Comparison of ENCODE assay signal across 2 cellular contexts in genomic region chr3:87461443-87461842, GRCh38.
TF ChIP-seq lines count a peak whose summit lies in the region.

No MANE protein-coding gene starts in this region.

TF ChIP-seq in HepG2, 621 proteins besides CTCF, POLR2A, EP300 and RAD21:
- peak; percentile 63 for TF ChIP-seq CREB1 (IDR thresholded peaks at IDR 0.05)
- TF ChIP-seq CREB1 (CRISPR knock-in tag; IDR thresholded peaks at IDR 0.05) = no peak
- TF ChIP-seq ATF7 (IDR thresholded peaks at IDR 0.05) = 0 out of 2 replicates have a peak, but pooled peaks have one; percentile 29
- no peak for TF ChIP-seq ATF7 (CRISPR knock-in tag; IDR thresholded peaks at IDR 0.05)
- TF ChIP-seq PHF5A (CRISPR knock-in tag; IDR thresholded peaks at IDR 0.05; ENCODE audit: low read depth, unreplicated experiment) = no peak
- TF ChIP-seq TERF1 (CRISPR knock-in tag; IDR thresholded peaks at IDR 0.05) = no peak
- no peak for TF ChIP-seq KLF15 (CRISPR knock-in tag; IDR thresholded peaks at IDR 0.05; ENCODE audit: borderline replicate concordance)
- no peak for TF ChIP-seq DMAP1 (CRISPR knock-in tag; IDR thresholded peaks at IDR 0.05)

TF ChIP-seq in H1, 55 proteins besides CTCF, POLR2A, EP300 and RAD21:
- TF ChIP-seq, protein P1, sequence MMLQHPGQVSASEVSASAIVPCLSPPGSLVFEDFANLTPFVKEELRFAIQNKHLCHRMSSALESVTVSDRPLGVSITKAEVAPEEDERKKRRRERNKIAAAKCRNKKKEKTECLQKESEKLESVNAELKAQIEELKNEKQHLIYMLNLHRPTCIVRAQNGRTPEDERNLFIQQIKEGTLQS (IDR thresholded peaks at IDR 0.05; ENCODE audit: insufficient read depth, low read depth, low read length) = no peak
- TF ChIP-seq KDM1A (IDR thresholded peaks at IDR 0.05; ENCODE audit: borderline replicate concordance, low read length) (no peak), TBP (IDR thresholded peaks at IDR 0.05; ENCODE audit: low read depth, low read length) (no peak), KDM5A (IDR thresholded peaks at IDR 0.05; ENCODE audit: low read length) (no peak), RNF2 (IDR thresholded peaks at IDR 0.05; ENCODE audit: borderline replicate concordance, low read depth, low read length, missing control alignments, poor library complexity, severe bottlenecking) (no peak), POLR2AphosphoS5 (IDR thresholded peaks at IDR 0.05; ENCODE audit: low read depth, low read length) (no peak), SP2 (IDR thresholded peaks at IDR 0.05; ENCODE audit: low read length) (no peak), CHD1 (IDR thresholded peaks at IDR 0.05; ENCODE audit: low read depth, low read length) (no peak), JUND (IDR thresholded peaks at IDR 0.05; ENCODE audit: low read length) (no peak), SP1 (IDR thresholded peaks at IDR 0.05; ENCODE audit: low read depth, low read length) (no peak), PHF8 (conservative IDR thresholded peaks at IDR 0.05; ENCODE audit: low read depth, low read length) (no peak), NANOG (IDR thresholded peaks at IDR 0.05; ENCODE audit: insufficient read depth, low read depth, low read length, poor library complexity, severe bottlenecking) (no peak), EZH2 (IDR thresholded peaks at IDR 0.05; ENCODE audit: low read depth, low read length, severe bottlenecking) (no peak), GABPA (IDR thresholded peaks at IDR 0.05; ENCODE audit: borderline replicate concordance, insufficient read depth, low read length) (no peak), TAF1 (IDR thresholded peaks at IDR 0.05; ENCODE audit: low read depth, low read length) (no peak), SIN3A (conservative IDR thresholded peaks at IDR 0.05 in 1 of 2, IDR thresholded peaks at IDR 0.05 in 1 of 2; ENCODE audit: low read depth in 1 of 2, low read length in 2 of 2) (no peak), GTF2F1 (IDR thresholded peaks at IDR 0.05; ENCODE audit: borderline replicate concordance, low read depth, low read length) (no peak), HDAC2 (IDR thresholded peaks at IDR 0.05; ENCODE audit: borderline replicate concordance in 1 of 2, low read depth in 2 of 2, low read length in 2 of 2) (no peak), SP4 (IDR thresholded peaks at IDR 0.05; ENCODE audit: low read length) (no peak)
- TF ChIP-seq, protein P2, sequence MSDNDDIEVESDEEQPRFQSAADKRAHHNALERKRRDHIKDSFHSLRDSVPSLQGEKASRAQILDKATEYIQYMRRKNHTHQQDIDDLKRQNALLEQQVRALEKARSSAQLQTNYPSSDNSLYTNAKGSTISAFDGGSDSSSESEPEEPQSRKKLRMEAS (IDR thresholded peaks at IDR 0.05) = no peak
